Comparison of ENCODE assay signal across 1 cellular context in genomic region chr14:73237786-73238261, GRCh38.
TF ChIP-seq lines count a peak whose summit lies in the region.

No MANE protein-coding gene starts in this region.

TF ChIP-seq in HCT116, 20 proteins besides CTCF, POLR2A, EP300 and RAD21 (continued from another document):
- TF ChIP-seq CBX3 (IDR thresholded peaks at IDR 0.05; ENCODE audit: low read depth) (no peak), EZH2 (IDR thresholded peaks at IDR 0.05) (no peak), FOSL1 (IDR thresholded peaks at IDR 0.05; ENCODE audit: low read depth) (no peak), REST (IDR thresholded peaks at IDR 0.05; ENCODE audit: low read depth) (no peak), SP1 (IDR thresholded peaks at IDR 0.05; ENCODE audit: low read depth) (no peak)
